In genomic region chr18:28767781-28768211, GRCh38 we compare ENCODE assay signal across 13 cellular contexts.
DNase-seq lines count a peak whose midpoint lies in the region; ATAC-seq and TF ChIP-seq lines count a peak whose summit lies in the region.
"Had no signal": no experiment of that assay in that cellular context is flagged by ENCODE, and none has a peak within 500 bp of the region (broad histone marks: within the 10 kb centered on the region; RNA-seq: fewer than 3 reads in every experiment).

No MANE protein-coding gene starts in this region.

- H3K4me1 Mint-ChIP-seq in natural killer cell treated with Interleukin-12 subunit alpha and Interleukin-12 subunit beta and Interleukin-15 and Interleukin-18, amount 100 ng/mL, for 72 hours (ENCODE audit: low read depth in 2 of 2), result peaks cover 3 to 7% of the 10 kb centered on the region in 2 donors
- peaks cover 0 to 8% of the 10 kb centered on the region in 2 donors for H3K4me1 Mint-ChIP-seq in natural killer cell

- peak in 1 of 2 donors; percentile 64 for ATAC-seq in natural killer cell treated with Interleukin-12 subunit alpha and Interleukin-12 subunit beta and Interleukin-15 and Interleukin-18, amount 100 ng/mL, for 72 hours
- no peak for ATAC-seq in natural killer cell
- no peak for ATAC-seq in HG02623 (IDR thresholded peaks at IDR 0.05; ENCODE audit: unreplicated experiment)
- ATAC-seq: activated T-cell treated with anti-CD3 and anti-CD28 coated beads, Interleukin-2, amount 50 U/mL, for 4 hours; upper lobe of right lung had no signal

- H3K9me3 Mint-ChIP-seq in natural killer cell treated with Interleukin-12 subunit alpha and Interleukin-12 subunit beta and Interleukin-15 and Interleukin-18, amount 100 ng/mL, for 72 hours, result no peaks in the 10 kb centered on the region
- H3K9me3 Mint-ChIP-seq in natural killer cell, result no peaks in the 10 kb centered on the region

- no peak overlapping the region for H3K4me3 ChIP-seq in fibroblast of villous mesenchyme (ENCODE audit: low read depth, low read length)
- H3K4me3 ChIP-seq: lung, upper lobe of right lung had no signal

- peak overlapping the region; percentile 1 for H3K4me3 Mint-ChIP-seq in natural killer cell treated with Interleukin-12 subunit alpha and Interleukin-12 subunit beta and Interleukin-15 and Interleukin-18, amount 100 ng/mL, for 72 hours
- no peak overlapping the region for H3K4me3 Mint-ChIP-seq in natural killer cell
- H3K4me3 Mint-ChIP-seq: activated T-cell treated with anti-CD3 and anti-CD28 coated beads, Interleukin-2, amount 50 U/mL, for 4 hours had no signal

- peak overlapping the region in 1 of 2 donors; percentile 57 for H3K27ac Mint-ChIP-seq in natural killer cell treated with Interleukin-12 subunit alpha and Interleukin-12 subunit beta and Interleukin-15 and Interleukin-18, amount 100 ng/mL, for 72 hours
- H3K27ac Mint-ChIP-seq in natural killer cell, result no peak overlapping the region

- no peaks in the 10 kb centered on the region for H3K36me3 Mint-ChIP-seq in natural killer cell treated with Interleukin-12 subunit alpha and Interleukin-12 subunit beta and Interleukin-15 and Interleukin-18, amount 100 ng/mL, for 72 hours
- no peaks in the 10 kb centered on the region for H3K36me3 Mint-ChIP-seq in natural killer cell

- intact Hi-C loops in natural killer cell (cut with micrococcal nuclease), result no loop called here

- no peak for DNase-seq in natural killer cell treated with Interleukin-12 subunit alpha and Interleukin-12 subunit beta and Interleukin-15 and Interleukin-18, amount 100 ng/mL, for 72 hours (ENCODE audit: low spot score)
- DNase-seq in natural killer cell, result no peak
- DNase-seq in amniotic stem cell (lab: John Stamatoyannopoulos, UW), result peak; percentile 8
- peak; percentile 52 for DNase-seq in fibroblast of villous mesenchyme (ENCODE audit: low read depth)
- DNase-seq in stromal cell of bone marrow (ENCODE audit: low read depth), result peak; percentile 54
- no peak for DNase-seq in LoVo (ENCODE audit: low spot score)
- DNase-seq in stimulated activated CD4-positive, alpha-beta T cell treated with anti-CD3 and anti-CD28 coated beads, Interleukin-4, amount 100 ng/mL, for 4 hours, result no peak
- DNase-seq: 8988T; activated T-cell treated with anti-CD3 and anti-CD28 coated beads, Interleukin-2, amount 50 U/mL, for 4 hours; Karpas-422; upper lobe of right lung had no signal

- TF ChIP-seq CTCF in natural killer cell (IDR thresholded peaks at IDR 0.05) (no peak), fibroblast of villous mesenchyme (IDR thresholded peaks at IDR 0.05; ENCODE audit: insufficient read depth, low read depth, low read length) (no peak)

- H3K27me3 Mint-ChIP-seq in natural killer cell treated with Interleukin-12 subunit alpha and Interleukin-12 subunit beta and Interleukin-15 and Interleukin-18, amount 100 ng/mL, for 72 hours, result no peaks in the 10 kb centered on the region
- no peaks in the 10 kb centered on the region for H3K27me3 Mint-ChIP-seq in natural killer cell (ENCODE audit: low read depth in 2 of 2)

Comparison
In these comparisons a context has a peak if more than half of its experiments do, and no peak if none do; other contexts are left out.
1. DNase-seq: peak in amniotic stem cell (single experiment), fibroblast of villous mesenchyme (single experiment) and stromal cell of bone marrow (single experiment); none in natural killer cell treated with Interleukin-12 subunit alpha and Interleukin-12 subunit beta and Interleukin-15 and Interleukin-18, amount 100 ng/mL, for 72 hours (single experiment), natural killer cell (single experiment), LoVo (single experiment) and stimulated activated CD4-positive, alpha-beta T cell treated with anti-CD3 and anti-CD28 coated beads, Interleukin-4, amount 100 ng/mL, for 4 hours (0 of 2).